Comparison of ENCODE assay signal across 9 cellular contexts in the genomic region with DNA sequence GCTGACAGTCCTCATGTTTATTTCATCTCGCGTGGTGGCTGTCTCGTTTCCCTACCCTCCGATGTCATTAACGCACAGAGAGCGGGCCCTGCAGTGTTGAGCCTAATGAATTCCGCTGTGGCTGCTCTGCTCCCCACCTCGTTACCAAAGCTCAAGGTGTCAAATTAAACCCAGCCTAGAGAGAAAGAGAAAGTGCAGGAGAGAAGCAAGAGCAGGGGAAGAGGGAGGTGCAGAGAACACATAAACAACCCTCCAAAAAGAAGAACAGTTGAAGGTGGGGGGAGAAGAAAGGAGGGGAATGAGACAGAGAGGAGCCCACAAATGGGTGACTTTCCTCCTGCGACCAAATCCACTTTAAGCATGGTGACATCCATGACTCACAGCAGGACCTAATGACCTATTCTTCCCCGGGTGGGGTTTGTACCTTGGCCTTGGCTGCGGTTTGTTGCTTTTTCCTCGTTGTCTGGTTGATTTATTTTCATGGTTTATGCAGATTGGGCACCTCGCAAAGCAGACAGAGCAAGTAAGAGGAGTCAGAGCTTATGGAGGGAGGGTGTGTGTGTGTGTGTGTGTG.
A peak's percentile ranks its signal among the peaks of the same experiment; 100 is the strongest.
DNase-seq lines count a peak whose midpoint lies in the region; ATAC-seq lines count a peak whose summit lies in the region.
"Had no signal": no experiment of that assay in that cellular context is flagged by ENCODE, and none has a peak within 500 bp of the region (broad histone marks: within the 10 kb centered on the region; RNA-seq: fewer than 3 reads in every experiment).

No MANE protein-coding gene starts in this region.

- H3K36me3 ChIP-seq in GM23248 (ENCODE audit: low read depth) (no peaks in the 10 kb centered on the region), trophoblast cell (ENCODE audit: control insufficient read depth in 1 of 2, insufficient read depth in 2 of 2, low read length in 2 of 2) (no peaks in the 10 kb centered on the region)
- H3K36me3 ChIP-seq: ascending aorta had no signal

- peaks cover 21% of the 10 kb centered on the region for H3K4me1 ChIP-seq in GM23248 (ENCODE audit: insufficient read depth)
- H3K4me1 ChIP-seq in trophoblast cell (ENCODE audit: control insufficient read depth in 1 of 2, insufficient read depth in 2 of 2, low read length in 2 of 2), result peaks cover 25 to 32% of the 10 kb centered on the region in 2 experiments

- ATAC-seq in GM21528 (IDR thresholded peaks at IDR 0.05; ENCODE audit: low FRiP score, unreplicated experiment), result no peak

- no peak overlapping the region for H3K27ac ChIP-seq in GM23248
- H3K27ac ChIP-seq in trophoblast cell (ENCODE audit: low read depth, low read length), result peak overlapping the region; percentile 1
- H3K27ac ChIP-seq: ascending aorta had no signal

- no peaks in the 10 kb centered on the region for H3F3A ChIP-seq in GM23248 (ENCODE audit: insufficient read depth)

- no peak overlapping the region for H2AK5ac ChIP-seq in trophoblast cell (ENCODE audit: low read length)

- no peak overlapping the region for H3K14ac ChIP-seq in trophoblast cell (ENCODE audit: low read length)

- H3K4me3 ChIP-seq in GM23248 (no peak overlapping the region), trophoblast cell (ENCODE audit: low read depth, low read length) (no peak overlapping the region)
- H3K4me3 ChIP-seq: ascending aorta had no signal

- in situ Hi-C loops in GM23248 (cut with MboI), result no loop called here

- H3K27me3 ChIP-seq in GM23248 (replicated peaks; ENCODE audit: insufficient read depth) (no peaks in the 10 kb centered on the region), trophoblast cell (ENCODE audit: insufficient read depth, low read length) (no peaks in the 10 kb centered on the region)
- H3K27me3 ChIP-seq: ascending aorta had no signal

- H3K4me2 ChIP-seq in GM23248 (ENCODE audit: unreplicated experiment) (no peak overlapping the region), trophoblast cell (ENCODE audit: low read length) (no peak overlapping the region)

- H2BK12ac ChIP-seq in trophoblast cell (ENCODE audit: low read length), result no peak overlapping the region

- peak; percentile 39 for DNase-seq in GM23248
- DNase-seq in NOMO-1 treated with dmso at 0.1 percent for 144 hours (lab: John Stamatoyannopoulos, UW; ENCODE audit: unreplicated experiment), result peak; percentile 92
- peak; percentile 9 for DNase-seq in fibroblast of gingiva (ENCODE audit: low read depth)
- no peak for DNase-seq in trophoblast cell
- DNase-seq in NCI-H146 (lab: John Stamatoyannopoulos, UW), result no peak
- DNase-seq in HuH-7.5 (ENCODE audit: low spot score), result no peak
- DNase-seq in COLO829 (ENCODE audit: low spot score), result no peak

- no peak overlapping the region for H2BK120ac ChIP-seq in trophoblast cell (ENCODE audit: insufficient read depth, low read length, poor library complexity)

- H3K9me3 ChIP-seq in GM23248 (ENCODE audit: low read depth) (no peaks in the 10 kb centered on the region), trophoblast cell (ENCODE audit: insufficient read depth, low read depth, low read length) (no peaks in the 10 kb centered on the region)
- H3K9me3 ChIP-seq: ascending aorta had no signal

- H3K9ac ChIP-seq in GM23248, result no peak overlapping the region
- no peak overlapping the region for H3K9ac ChIP-seq in trophoblast cell (ENCODE audit: low read length)

- H3K23ac ChIP-seq in trophoblast cell (ENCODE audit: low read length), result no peak overlapping the region

- no peak overlapping the region for H3K18ac ChIP-seq in trophoblast cell (ENCODE audit: low read length)

- H3K79me2 ChIP-seq in GM23248 (ENCODE audit: insufficient read depth) (peaks cover 82% of the 10 kb centered on the region), trophoblast cell (ENCODE audit: control insufficient read depth, insufficient read depth, low read length, poor library complexity) (peaks cover 2% of the 10 kb centered on the region)

- H3K9me2 ChIP-seq in GM23248 (ENCODE audit: insufficient read depth), result 0 out of 2 replicates have a peak, but pooled peaks cover 4% of the 10 kb centered on the region

- 54 to 55% methylated on average over 13 of the region's 13 CpGs for WGBS in GM23248 (ENCODE audit: low coverage in 1 of 2, low lambda C conversion rate in 2 of 2, missing lambda C conversion rate in 2 of 2), 2 experiments
- WGBS in trophoblast cell (ENCODE audit: extremely low coverage, insufficient coverage, insufficient read length), result no CpG with 5 or more reads among the region's 13 CpGs

- no peak overlapping the region for H3K4ac ChIP-seq in trophoblast cell (ENCODE audit: low read depth, low read length)

- no peak overlapping the region for H2BK5ac ChIP-seq in trophoblast cell (ENCODE audit: low read depth, low read length, poor library complexity)

- H4K12ac ChIP-seq in trophoblast cell (ENCODE audit: low read depth, low read length), result no peak overlapping the region

- H4K91ac ChIP-seq in trophoblast cell (ENCODE audit: low read depth, low read length), result no peak overlapping the region

- H4K8ac ChIP-seq in trophoblast cell (ENCODE audit: low read depth, low read length), result no peak overlapping the region

- H2AFZ ChIP-seq in GM23248, result no peak overlapping the region
- H2AFZ ChIP-seq in trophoblast cell (ENCODE audit: insufficient read depth, low read length, poor library complexity), result no peak overlapping the region

- H4K20me1 ChIP-seq in GM23248 (ENCODE audit: insufficient read depth), result no peaks in the 10 kb centered on the region

- H3K79me1 ChIP-seq in trophoblast cell (ENCODE audit: low read length), result peaks cover 18% of the 10 kb centered on the region

Comparison
In these comparisons a context has a peak if more than half of its experiments do, and no peak if none do; other contexts are left out.
1. DNase-seq: peak in GM23248 (single experiment), NOMO-1 treated with dmso at 0.1 percent for 144 hours (single experiment) and fibroblast of gingiva (single experiment); none in trophoblast cell (0 of 2), NCI-H146 (single experiment), HuH-7.5 (single experiment) and COLO829 (single experiment).